12 cellular contexts compared by ENCODE assay signal in genomic region chr22:40399661-40400060, GRCh38. TPM values are rescaled to one million over a fixed set of nuclear protein-coding genes. Genes with fewer than 3 reads are reported as not detected.
A peak's percentile ranks its signal among the peaks of the same experiment; 100 is the strongest.
DNase-seq lines count a peak whose midpoint lies in the region; ATAC-seq, FAIRE-seq and TF ChIP-seq lines count a peak whose summit lies in the region.
"Had no signal": no experiment of that assay in that cellular context is flagged by ENCODE, and none has a peak within 500 bp of the region (broad histone marks: within the 10 kb centered on the region; RNA-seq: fewer than 3 reads in every experiment).

No MANE protein-coding gene starts in this region.

- H3K9me3 Mint-ChIP-seq in activated naive CD4-positive, alpha-beta T cell treated with anti-CD3 and anti-CD28 coated beads for 36 hours: no peaks in the 10 kb centered on the region
- no peaks in the 10 kb centered on the region for H3K9me3 Mint-ChIP-seq in effector memory CD8-positive, alpha-beta T cell
- H3K9me3 Mint-ChIP-seq: neural crest cell had no signal

- intact Hi-C loops in activated naive CD4-positive, alpha-beta T cell treated with anti-CD3 and anti-CD28 coated beads for 36 hours (cut with micrococcal nuclease): loop anchor here (1.0 kb wide), 1 partner anchor 14 kb away; no protein-coding TSS in a partner anchor

- no peak for DNase-seq in activated naive CD4-positive, alpha-beta T cell treated with anti-CD3 and anti-CD28 coated beads for 36 hours
- no peak for DNase-seq in activated naive CD4-positive, alpha-beta T cell (lab: John Stamatoyannopoulos, UW)
- DNase-seq in effector memory CD8-positive, alpha-beta T cell: no peak
- no peak for DNase-seq in smooth muscle cell (lab: John Stamatoyannopoulos, UW; ENCODE audit: unreplicated experiment)
- DNase-seq in GM10248 (ENCODE audit: extremely low spot score): no peak
- DNase-seq in RCC 7860 (ENCODE audit: low spot score): no peak
- no peak for DNase-seq in NCI-H510A (lab: John Stamatoyannopoulos, UW)
- DNase-seq: BE2C, NCI-H2107 had no signal

- H3K36me3 ChIP-seq in SU-DHL-6 (ENCODE audit: low read length) (0 out of 2 replicates have a peak, but pooled peaks cover 5% of the 10 kb centered on the region), smooth muscle cell (ENCODE audit: low read depth) (no peaks in the 10 kb centered on the region)

- H3K4me3 Mint-ChIP-seq in activated naive CD4-positive, alpha-beta T cell treated with anti-CD3 and anti-CD28 coated beads for 36 hours: no peak overlapping the region
- peak overlapping the region; percentile 79 to 82 for H3K4me3 Mint-ChIP-seq in effector memory CD8-positive, alpha-beta T cell
- H3K4me3 Mint-ChIP-seq: neural crest cell had no signal

- TF ChIP-seq CTCF in SU-DHL-6 (IDR thresholded peaks at IDR 0.05; ENCODE audit: insufficient read depth, low read length, poor library complexity, severe bottlenecking) (no peak), smooth muscle cell (IDR thresholded peaks at IDR 0.05; ENCODE audit: borderline replicate concordance, insufficient read depth, poor library complexity, severe bottlenecking) (no peak), GM10248 (IDR thresholded peaks at IDR 0.05; ENCODE audit: control extremely low read depth, extremely low read depth, low read depth, missing control alignments) (no peak)

- peaks cover 69% of the 10 kb centered on the region for H3F3A ChIP-seq in SU-DHL-6 (ENCODE audit: insufficient read depth)
- peaks cover 9% of the 10 kb centered on the region for H3F3A ChIP-seq in smooth muscle cell (ENCODE audit: low read depth)

- H2AFZ ChIP-seq in SU-DHL-6 (ENCODE audit: low read depth, low read length, severe bottlenecking) (no peak overlapping the region), smooth muscle cell (ENCODE audit: low read depth) (no peak overlapping the region)

- H4K20me1 ChIP-seq in SU-DHL-6 (ENCODE audit: low read depth, low read length): no peaks in the 10 kb centered on the region
- H4K20me1 ChIP-seq in smooth muscle cell (ENCODE audit: low read depth): peaks cover 17% of the 10 kb centered on the region

- 43% methylated on average over 2 of the region's 2 CpGs for WGBS in smooth muscle cell (ENCODE audit: low lambda C conversion rate)

- H3K9me3 ChIP-seq in SU-DHL-6 (ENCODE audit: insufficient read depth, low read length): no peaks in the 10 kb centered on the region
- H3K9me3 ChIP-seq in smooth muscle cell (replicated peaks; ENCODE audit: low read depth): no peaks in the 10 kb centered on the region
- H3K9me3 ChIP-seq: BE2C had no signal

- peaks cover 24% of the 10 kb centered on the region for H3K36me3 Mint-ChIP-seq in activated naive CD4-positive, alpha-beta T cell treated with anti-CD3 and anti-CD28 coated beads for 36 hours (ENCODE audit: low read depth)
- H3K36me3 Mint-ChIP-seq in effector memory CD8-positive, alpha-beta T cell (ENCODE audit: insufficient read depth): peaks cover 14% of the 10 kb centered on the region

- peaks cover 76% of the 10 kb centered on the region for H3K4me1 Mint-ChIP-seq in activated naive CD4-positive, alpha-beta T cell treated with anti-CD3 and anti-CD28 coated beads for 36 hours (ENCODE audit: low read depth)
- peaks cover 60 to 63% of the 10 kb centered on the region in 2 donors for H3K4me1 Mint-ChIP-seq in effector memory CD8-positive, alpha-beta T cell (ENCODE audit: low read depth in 2 of 2)

- peak overlapping the region; percentile 46 for H3K9ac ChIP-seq in SU-DHL-6 (ENCODE audit: low read length)
- no peak overlapping the region for H3K9ac ChIP-seq in smooth muscle cell (ENCODE audit: low read depth)

- no peaks in the 10 kb centered on the region for H3K27me3 Mint-ChIP-seq in activated naive CD4-positive, alpha-beta T cell treated with anti-CD3 and anti-CD28 coated beads for 36 hours (ENCODE audit: low read depth)
- H3K27me3 Mint-ChIP-seq in effector memory CD8-positive, alpha-beta T cell: no peaks in the 10 kb centered on the region

- H3K27ac ChIP-seq in SU-DHL-6 (ENCODE audit: low read depth, low read length) (peak overlapping the region; percentile 90), smooth muscle cell (ENCODE audit: low read depth) (peak overlapping the region; percentile 62)

- peak overlapping the region; percentile 12 for H3K4me3 ChIP-seq in SU-DHL-6 (ENCODE audit: insufficient read depth, low read length, poor library complexity, severe bottlenecking)
- H3K4me3 ChIP-seq in smooth muscle cell: no peak overlapping the region

- H3K4me1 ChIP-seq in smooth muscle cell (ENCODE audit: low read depth): no peaks in the 10 kb centered on the region
- H3K4me1 ChIP-seq: BE2C had no signal

- H3K79me2 ChIP-seq in SU-DHL-6 (ENCODE audit: insufficient read depth, low read length): no peaks in the 10 kb centered on the region; the same call in 1 of the 2 replicates
- H3K79me2 ChIP-seq in smooth muscle cell (ENCODE audit: low read depth): peaks cover 12% of the 10 kb centered on the region

- H3K4me2 ChIP-seq in SU-DHL-6 (ENCODE audit: low read depth, low read length, poor library complexity, severe bottlenecking) (peak overlapping the region; percentile 62), smooth muscle cell (no peak overlapping the region)

- no peaks in the 10 kb centered on the region for H3K27me3 ChIP-seq in SU-DHL-6 (ENCODE audit: low read length)
- H3K27me3 ChIP-seq in smooth muscle cell (ENCODE audit: low read depth): no peaks in the 10 kb centered on the region
- H3K27me3 ChIP-seq: BE2C had no signal

- no peak for FAIRE-seq in RCC 7860 (lab: Jason Lieb, UNC)

- ATAC-seq in effector memory CD8-positive, alpha-beta T cell (replicated peaks): no peak
- ATAC-seq: esophagus mucosa had no signal

- H3K9me2 ChIP-seq in SU-DHL-6 (replicated peaks; ENCODE audit: insufficient read depth, low read length): no peaks in the 10 kb centered on the region

- peak overlapping the region; percentile 68 for H3K27ac Mint-ChIP-seq in activated naive CD4-positive, alpha-beta T cell treated with anti-CD3 and anti-CD28 coated beads for 36 hours
- H3K27ac Mint-ChIP-seq in effector memory CD8-positive, alpha-beta T cell: peak overlapping the region; percentile 65 to 89

- POLR2A ChIA-PET in GM10248 (lab: Yijun Ruan, JAX): interaction anchor here (1.0 kb wide), 1 partner anchor 37 kb away, joined by 3 read pairs; no protein-coding TSS in a partner anchor

- CTCF ChIA-PET in activated naive CD4-positive, alpha-beta T cell treated with anti-CD3 and anti-CD28 coated beads for 36 hours (lab: Charles Lee): interaction anchor here (1.0 to 1.2 kb wide), 3 partner anchors 15 to 134 kb away, joined by 3 to 6 read pairs (median 3); no protein-coding TSS in a partner anchor
- CTCF ChIA-PET in GM10248 (lab: Yijun Ruan, JAX): interaction anchor here (0.7 to 2.1 kb wide), 9 partner anchors 9 to 499 kb away, joined by 3 to 10 read pairs (median 3); no protein-coding TSS in a partner anchor

RNA-seq across cellular contexts. Expression of gene SGSM3, which starts 29.3 kb away (rescaled TPM):
- 10 to 100 TPM; 65.7 to 66.4 TPM for total RNA-seq in activated naive CD4-positive, alpha-beta T cell treated with anti-CD3 and anti-CD28 coated beads for 36 hours
- total RNA-seq in smooth muscle cell: 56.9 and 72.6 TPM in 2 replicates
- polyA plus RNA-seq in smooth muscle cell: 98.0 and 117 TPM in 2 replicates

RNA-seq across cellular contexts. Expression of gene ADSL, which starts 53.4 kb away (rescaled TPM):
- total RNA-seq in activated naive CD4-positive, alpha-beta T cell treated with anti-CD3 and anti-CD28 coated beads for 36 hours: 100 to 1,000 TPM; 125 to 129 TPM
- 65.1 and 77.1 TPM in 2 replicates for total RNA-seq in smooth muscle cell
- 45.9 and 50.1 TPM in 2 replicates for polyA plus RNA-seq in smooth muscle cell
